Comparison of ENCODE assay signal across 9 cellular contexts in genomic region chrX:8748855-8749254, GRCh38. TPM values are rescaled to one million over a fixed set of nuclear protein-coding genes. Genes with fewer than 3 reads are reported as not detected.
DNase-seq lines count a peak whose midpoint lies in the region; ATAC-seq and TF ChIP-seq lines count a peak whose summit lies in the region.
"Had no signal": no experiment of that assay in that cellular context is flagged by ENCODE, and none has a peak within 500 bp of the region (broad histone marks: within the 10 kb centered on the region; RNA-seq: fewer than 3 reads in every experiment).

No MANE protein-coding gene starts in this region.

- no peak overlapping the region for H3K4me2 ChIP-seq in osteoblast (ENCODE audit: insufficient read depth, low read length)

- no peaks in the 10 kb centered on the region for H4K20me1 ChIP-seq in osteoblast (ENCODE audit: insufficient read depth, low read length)

- ATAC-seq in GM18511 (IDR thresholded peaks at IDR 0.05; ENCODE audit: unreplicated experiment), result peak; percentile 71
- no peak for ATAC-seq in Right ventricle myocardium inferior

- DNase-seq in BE2C (no peak), NCI-H2227 (lab: John Stamatoyannopoulos, UW; ENCODE audit: unreplicated experiment) (peak; percentile 68), dermis blood vessel endothelial cell (peak; percentile 44), osteoblast (ENCODE audit: insufficient read length, low spot score, missing footprints) (no peak), ovary (no peak), Right ventricle myocardium inferior (ENCODE audit: missing footprints) (no peak)
- no peak for DNase-seq in activated CD4-positive, alpha-beta T cell treated with anti-CD3 and anti-CD28 coated beads, Interleukin-2, amount 50 U/mL, for 48 hours

- H3K27ac ChIP-seq in osteoblast (ENCODE audit: low read depth, low read length) (no peak overlapping the region), ovary (no peak overlapping the region)
- H3K27ac ChIP-seq: epithelial cell of prostate had no signal

- TF ChIP-seq EP300 in ovary (IDR thresholded peaks at IDR 0.05), result no peak

- H3K4me3 ChIP-seq in BE2C (ENCODE audit: low read depth, low read length) (no peak overlapping the region), osteoblast (ENCODE audit: insufficient read depth, low read length) (no peak overlapping the region), ovary (no peak overlapping the region)

- TF ChIP-seq CTCF in BE2C (IDR thresholded peaks at IDR 0.05; ENCODE audit: low read depth, low read length) (peak; percentile 49), osteoblast (IDR thresholded peaks at IDR 0.05; ENCODE audit: extremely low read depth, low read depth, low read length) (peak; percentile 63), ovary (IDR thresholded peaks at IDR 0.05) (peak in 1 of 3 donors; percentile 30)

- H2AFZ ChIP-seq in osteoblast (ENCODE audit: low read length), result no peak overlapping the region

- no peak for TF ChIP-seq POLR2A in ovary (IDR thresholded peaks at IDR 0.05)

- H3K4me1 ChIP-seq in BE2C (no peaks in the 10 kb centered on the region), osteoblast (ENCODE audit: insufficient read depth, low read length) (no peaks in the 10 kb centered on the region), ovary (ENCODE audit: insufficient read depth) (no peaks in the 10 kb centered on the region)

- 7 to 13% (median 10%) methylated on average over 6 of the region's 6 CpGs for WGBS in ovary, 3 donors

- H3K27me3 ChIP-seq in BE2C (no peaks in the 10 kb centered on the region), osteoblast (ENCODE audit: insufficient read depth, low read length) (no peaks in the 10 kb centered on the region), ovary (no peaks in the 10 kb centered on the region)

- H3K9me3 ChIP-seq in BE2C (no peaks in the 10 kb centered on the region), osteoblast (ENCODE audit: low read depth, low read length) (no peaks in the 10 kb centered on the region), ovary (no peaks in the 10 kb centered on the region)

- intact Hi-C loops in ovary (cut with DNase I), result no loop called here
- intact Hi-C loops in Right ventricle myocardium inferior (cut with DNase I), result loop anchor here (10.0 kb wide), 1 partner anchor 66 kb away; no protein-coding TSS in a partner anchor

- H3K36me3 ChIP-seq in BE2C, result no peaks in the 10 kb centered on the region
- no peaks in the 10 kb centered on the region for H3K36me3 ChIP-seq in osteoblast (ENCODE audit: insufficient read depth, low read length)
- H3K36me3 ChIP-seq in ovary, result no peaks in the 10 kb centered on the region

- no peaks in the 10 kb centered on the region for H3K79me2 ChIP-seq in osteoblast (ENCODE audit: insufficient read depth, low read length)

RNA-seq across cellular contexts. Expression of gene ANOS1, which starts 16.9 kb away (rescaled TPM):
- not detected for polyA plus RNA-seq in BE2C (2012; ENCODE audit: insufficient read depth, insufficient read length, low read depth)
- total RNA-seq in dermis blood vessel endothelial cell, result 0.17 and 0.47 TPM in 2 replicates
- total RNA-seq in osteoblast, result 1.1 and 1.5 TPM in 2 replicates
- 1 to 10 TPM in 2 of 7 donors, under 1 TPM in 4, not detected in 1; 0.13 to 5.2 (median 0.85) TPM for total RNA-seq in ovary
- 1 to 10 TPM in 1 of 2 donors, under 1 TPM in 1; 0.51 to 6.2 TPM for polyA plus RNA-seq in ovary
- 4.9 TPM for total RNA-seq in Right ventricle myocardium inferior

RNA-seq across cellular contexts. Expression of gene FAM9A, which starts 52.3 kb away (rescaled TPM):
- polyA plus RNA-seq in BE2C (2012; ENCODE audit: insufficient read depth, insufficient read length, low read depth), result not detected
- total RNA-seq in dermis blood vessel endothelial cell (not detected in 2 replicates), osteoblast (not detected in 2 replicates), ovary (not detected), Right ventricle myocardium inferior (not detected)
- not detected for polyA plus RNA-seq in ovary

Comparison
In these comparisons a context has a peak if more than half of its experiments do, and no peak if none do; other contexts are left out.
1. DNase-seq: peak in NCI-H2227 (single experiment) and dermis blood vessel endothelial cell (single experiment); none in BE2C (single experiment), osteoblast (single experiment), activated CD4-positive, alpha-beta T cell treated with anti-CD3 and anti-CD28 coated beads, Interleukin-2, amount 50 U/mL, for 48 hours (0 of 2), ovary (0 of 5) and Right ventricle myocardium inferior (single experiment).